In the genomic region with DNA sequence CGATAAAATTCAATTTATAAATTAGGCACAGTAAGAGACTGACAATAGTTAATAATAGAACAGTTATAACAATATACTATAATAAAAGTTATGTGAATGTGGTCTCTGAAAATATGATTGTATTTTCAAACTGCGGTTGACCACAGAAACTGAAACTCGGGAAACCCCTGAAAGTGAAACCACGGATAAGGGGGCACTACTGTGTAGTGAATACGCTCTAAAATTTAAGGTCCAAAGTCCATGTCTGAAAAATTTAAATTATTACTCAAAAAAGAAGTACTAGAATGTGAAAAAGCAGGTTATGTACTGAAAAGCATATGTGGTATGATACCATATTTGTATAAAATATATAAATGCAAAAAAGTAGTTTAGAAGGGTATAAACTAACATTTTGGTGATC, we compare ENCODE assay signal across 8 cellular contexts. TPM values are rescaled to one million over a fixed set of nuclear protein-coding genes. Genes with fewer than 3 reads are reported as not detected.
A peak's percentile ranks its signal among the peaks of the same experiment; 100 is the strongest.
DNase-seq lines count a peak whose midpoint lies in the region; ATAC-seq and TF ChIP-seq lines count a peak whose summit lies in the region.

No MANE protein-coding gene starts in this region.

- H3K27me3 ChIP-seq in hepatocyte: no peaks in the 10 kb centered on the region

- H3K36me3 Mint-ChIP-seq in activated B cell treated with CpG ODN at 0.5 μM for 24 hours (ENCODE audit: low read depth): peaks cover 30% of the 10 kb centered on the region
- H3K36me3 Mint-ChIP-seq in stimulated activated effector memory CD8-positive, alpha-beta T cell treated with anti-CD3 and anti-CD28 coated beads, Interleukin-12 subunit alpha, Interleukin-12 subunit beta, amount 100 ng/mL, for 72 hours: peaks cover 12% of the 10 kb centered on the region

- H3K4me3 Mint-ChIP-seq in activated B cell treated with CpG ODN at 0.5 μM for 24 hours: peak overlapping the region; percentile 96
- peak overlapping the region; percentile 90 for H3K4me3 Mint-ChIP-seq in stimulated activated effector memory CD8-positive, alpha-beta T cell treated with anti-CD3 and anti-CD28 coated beads, Interleukin-12 subunit alpha, Interleukin-12 subunit beta, amount 100 ng/mL, for 72 hours

- H3K79me2 ChIP-seq in hepatocyte: peaks cover 65% of the 10 kb centered on the region

- no peaks in the 10 kb centered on the region for H3K27me3 Mint-ChIP-seq in activated B cell treated with CpG ODN at 0.5 μM for 24 hours

- no peaks in the 10 kb centered on the region for H3K9me2 ChIP-seq in hepatocyte (replicated peaks; ENCODE audit: insufficient read depth)

- H3K9me3 ChIP-seq in hepatocyte (ENCODE audit: low read depth): no peaks in the 10 kb centered on the region

- intact Hi-C loops in activated B cell treated with CpG ODN at 0.5 μM for 24 hours (cut with micrococcal nuclease): loop anchor here (1.0 to 10.0 kb wide), 10 partner anchors 167 to 1744 kb away; a partner anchor contains a TSS

- H3K36me3 ChIP-seq in hepatocyte (replicated peaks; ENCODE audit: insufficient read depth, low read depth): no peaks in the 10 kb centered on the region

- peak overlapping the region; percentile 97 for H3K27ac Mint-ChIP-seq in activated B cell treated with CpG ODN at 0.5 μM for 24 hours
- H3K27ac Mint-ChIP-seq in stimulated activated effector memory CD8-positive, alpha-beta T cell treated with anti-CD3 and anti-CD28 coated beads, Interleukin-12 subunit alpha, Interleukin-12 subunit beta, amount 100 ng/mL, for 72 hours: peak overlapping the region; percentile 89

- peak overlapping the region; percentile 79 for H3K4me3 ChIP-seq in hepatocyte

- WGBS in hepatocyte (ENCODE audit: low lambda C conversion rate, missing lambda C conversion rate): 56% methylated on average over 5 of the region's 5 CpGs

- ATAC-seq in activated B cell treated with CpG ODN at 0.5 μM for 24 hours (ENCODE audit: low read depth) (no peak), GM19395 (IDR thresholded peaks at IDR 0.05; ENCODE audit: unreplicated experiment) (no peak)
- ATAC-seq in stimulated activated effector memory CD8-positive, alpha-beta T cell treated with anti-CD3 and anti-CD28 coated beads, Interleukin-12 subunit alpha, Interleukin-12 subunit beta, amount 100 ng/mL, for 72 hours: no peak

- H3K27ac ChIP-seq in hepatocyte: peak overlapping the region; percentile 94

- H4K20me1 ChIP-seq in hepatocyte (ENCODE audit: insufficient read depth, poor library complexity, severe bottlenecking): no peaks in the 10 kb centered on the region

- H3K4me1 Mint-ChIP-seq in activated B cell treated with CpG ODN at 0.5 μM for 24 hours: peaks cover 73% of the 10 kb centered on the region
- peaks cover 25% of the 10 kb centered on the region for H3K4me1 Mint-ChIP-seq in stimulated activated effector memory CD8-positive, alpha-beta T cell treated with anti-CD3 and anti-CD28 coated beads, Interleukin-12 subunit alpha, Interleukin-12 subunit beta, amount 100 ng/mL, for 72 hours

- no peaks in the 10 kb centered on the region for H3K9me3 Mint-ChIP-seq in activated B cell treated with CpG ODN at 0.5 μM for 24 hours
- H3K9me3 Mint-ChIP-seq in stimulated activated effector memory CD8-positive, alpha-beta T cell treated with anti-CD3 and anti-CD28 coated beads, Interleukin-12 subunit alpha, Interleukin-12 subunit beta, amount 100 ng/mL, for 72 hours: no peaks in the 10 kb centered on the region

- no peak for TF ChIP-seq CTCF in activated B cell treated with CpG ODN at 0.5 μM for 24 hours (IDR thresholded peaks at IDR 0.05)
- no peak for TF ChIP-seq CTCF in hepatocyte (IDR thresholded peaks at IDR 0.05; ENCODE audit: poor library complexity)

- peaks cover 14% of the 10 kb centered on the region for H3K4me1 ChIP-seq in hepatocyte (ENCODE audit: insufficient read depth)

- DNase-seq in DMS53 (lab: John Stamatoyannopoulos, UW) (peak; percentile 30), DMS53 treated with DMSO at 0.1 percent for 48 hours (lab: John Stamatoyannopoulos, UW; ENCODE audit: unreplicated experiment) (no peak), activated B cell treated with CpG ODN at 0.5 μM for 24 hours (no peak), hepatocyte (ENCODE audit: low spot score) (no peak), dedifferentiated amniotic fluid mesenchymal stem cell (ENCODE audit: extremely low spot score) (no peak)
- peak in 1 of 2 donors; percentile 59 for DNase-seq in stimulated activated effector memory CD8-positive, alpha-beta T cell treated with anti-CD3 and anti-CD28 coated beads, Interleukin-12 subunit alpha, Interleukin-12 subunit beta, amount 100 ng/mL, for 72 hours (ENCODE audit: low spot score in 2 of 2)
- no peak for DNase-seq in activated CD4-positive, alpha-beta T cell treated with anti-CD3 and anti-CD28 coated beads, Interleukin-2, amount 50 U/mL, for 1 hour

- POLR2A ChIA-PET in activated B cell treated with CpG ODN at 0.5 μM for 24 hours (lab: Charles Lee): interaction anchor here (1.0 to 8.3 kb wide), 6 partner anchors 9 to 178 kb away, joined by 4 to 219 read pairs (median 68); a partner anchor contains a TSS

- no peak overlapping the region for H2AFZ ChIP-seq in hepatocyte

- CTCF ChIA-PET in activated B cell treated with CpG ODN at 0.5 μM for 24 hours (lab: Charles Lee): interaction anchor here (0.9 kb wide), 1 partner anchor 110 kb away, joined by 3 read pairs; a partner anchor contains a TSS

- peak overlapping the region; percentile 78 for H3K4me2 ChIP-seq in hepatocyte

RNA-seq across cellular contexts. Expression of a gene that starts 1.9 kb away (rescaled TPM):
- total RNA-seq in activated B cell treated with CpG ODN at 0.5 μM for 24 hours: 83.1 and 86.5 TPM in 2 replicates
- 69.6 and 98.6 TPM in 2 replicates for total RNA-seq in hepatocyte
- polyA plus RNA-seq in hepatocyte: 89.5 and 124 TPM in 2 replicates
